In the genomic region with DNA sequence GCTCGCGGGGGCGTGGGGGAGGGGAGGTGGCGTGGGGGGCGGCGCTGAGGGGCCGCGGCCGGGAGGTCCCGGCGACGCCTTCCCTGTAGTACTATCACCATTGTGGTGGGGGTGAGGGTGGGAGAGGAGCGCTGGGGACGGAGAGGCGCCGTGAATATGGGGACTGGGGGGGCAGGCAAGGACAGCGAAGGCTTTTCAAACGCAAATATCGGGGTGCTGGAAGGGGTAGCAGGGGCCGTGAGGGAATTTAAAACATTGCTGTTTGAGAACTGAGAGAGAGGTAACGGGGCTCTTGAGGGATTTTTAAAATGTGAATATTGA, we compare ENCODE assay signal across 1 cellular context.
TF ChIP-seq lines count a peak whose summit lies in the region.

No MANE protein-coding gene starts in this region.

TF ChIP-seq in GM23338, 12 proteins besides CTCF, POLR2A, EP300 and RAD21 (continued from another document):
- TF ChIP-seq REST (IDR thresholded peaks at IDR 0.05; ENCODE audit: unreplicated experiment) (no peak), EZH2 (IDR thresholded peaks at IDR 0.05; ENCODE audit: low read depth, unreplicated experiment) (no peak), ETS1 (IDR thresholded peaks at IDR 0.05) (no peak), STAT1 (IDR thresholded peaks at IDR 0.05; ENCODE audit: unreplicated experiment) (no peak), CREB1 (CRISPR knock-in tag; IDR thresholded peaks at IDR 0.05; ENCODE audit: low read depth) (no peak), ZNF331 (CRISPR knock-in tag; IDR thresholded peaks at IDR 0.05; ENCODE audit: low read depth) (no peak)
TF ChIP-seq in GM23338: peak in this region for 0.
